Comparison of ENCODE assay signal across 13 cellular contexts in genomic region chr20:3925113-3925695, GRCh38. TPM values are rescaled to one million over a fixed set of nuclear protein-coding genes. Genes with fewer than 3 reads are reported as not detected.
DNase-seq lines count a peak whose midpoint lies in the region; ATAC-seq and FAIRE-seq lines count a peak whose summit lies in the region.
"Had no signal": no experiment of that assay in that cellular context is flagged by ENCODE, and none has a peak within 500 bp of the region (broad histone marks: within the 10 kb centered on the region; RNA-seq: fewer than 3 reads in every experiment).

No MANE protein-coding gene starts in this region.

- no peak for DNase-seq in activated naive CD4-positive, alpha-beta T cell treated with anti-CD3 and anti-CD28 coated beads for 36 hours
- DNase-seq in activated naive CD4-positive, alpha-beta T cell (lab: John Stamatoyannopoulos, UW) = no peak
- no peak for DNase-seq in T-cell
- DNase-seq in effector memory CD8-positive, alpha-beta T cell = no peak
- DNase-seq in stimulated activated effector memory CD8-positive, alpha-beta T cell treated with anti-CD3 and anti-CD28 coated beads, Interleukin-12 subunit alpha, Interleukin-12 subunit beta, amount 100 ng/mL, for 72 hours (ENCODE audit: low spot score in 2 of 2) = no peak
- DNase-seq in small intestine = no peak
- no peak for DNase-seq in NCI-H526 (lab: John Stamatoyannopoulos, UW)
- DNase-seq: activated CD4-positive, alpha-beta T cell treated with anti-CD3 and anti-CD28 coated beads for 1 hour; hypothalamus; left cardiac atrium; NCI-H2081 treated with DMSO at 0.1 percent for 48 hours; NCI-H748 treated with DMSO at 0.1 percent for 48 hours had no signal

- peaks cover 0 to 2% of the 10 kb centered on the region in 2 donors for H3K4me1 ChIP-seq in small intestine (ENCODE audit: control insufficient read depth in 2 of 2, insufficient read depth in 1 of 2, low read depth in 1 of 2, low read length in 1 of 2)

- WGBS in small intestine, 3 donors = 94 to 95% (median 94%) methylated on average over 10 to 11 of the region's 11 CpGs

- no peak for FAIRE-seq in small intestine (lab: Jason Lieb, UNC)

- peak overlapping the region; percentile 75 for H3K27ac Mint-ChIP-seq in activated naive CD4-positive, alpha-beta T cell treated with anti-CD3 and anti-CD28 coated beads for 36 hours
- peak overlapping the region; percentile 62 to 68 for H3K27ac Mint-ChIP-seq in T-cell
- peak overlapping the region; percentile 69 to 73 for H3K27ac Mint-ChIP-seq in effector memory CD8-positive, alpha-beta T cell
- H3K27ac Mint-ChIP-seq in stimulated activated effector memory CD8-positive, alpha-beta T cell treated with anti-CD3 and anti-CD28 coated beads, Interleukin-12 subunit alpha, Interleukin-12 subunit beta, amount 100 ng/mL, for 72 hours = peak overlapping the region; percentile 91

- POLR2A ChIA-PET in T-cell (lab: Charles Lee) = no interaction called here

- intact Hi-C loops in activated naive CD4-positive, alpha-beta T cell treated with anti-CD3 and anti-CD28 coated beads for 36 hours (cut with micrococcal nuclease) = loop anchor here (5.0 kb wide), 1 partner anchor 33 kb away; no protein-coding TSS in a partner anchor

- no peak for ATAC-seq in T-cell (replicated peaks in 1 of 4)
- no peak for ATAC-seq in effector memory CD8-positive, alpha-beta T cell (replicated peaks)
- no peak for ATAC-seq in stimulated activated effector memory CD8-positive, alpha-beta T cell treated with anti-CD3 and anti-CD28 coated beads, Interleukin-12 subunit alpha, Interleukin-12 subunit beta, amount 100 ng/mL, for 72 hours
- ATAC-seq in GM21515 (IDR thresholded peaks at IDR 0.05; ENCODE audit: unreplicated experiment) = no peak

- peaks cover 14 to 15% of the 10 kb centered on the region in 2 donors for H3K36me3 ChIP-seq in small intestine (ENCODE audit: control insufficient read depth in 2 of 2, insufficient read depth in 2 of 2, low read length in 2 of 2)

- peak overlapping the region; percentile 27 for H3K4me3 Mint-ChIP-seq in activated naive CD4-positive, alpha-beta T cell treated with anti-CD3 and anti-CD28 coated beads for 36 hours
- no peak overlapping the region for H3K4me3 Mint-ChIP-seq in T-cell
- H3K4me3 Mint-ChIP-seq in effector memory CD8-positive, alpha-beta T cell = no peak overlapping the region
- H3K4me3 Mint-ChIP-seq in stimulated activated effector memory CD8-positive, alpha-beta T cell treated with anti-CD3 and anti-CD28 coated beads, Interleukin-12 subunit alpha, Interleukin-12 subunit beta, amount 100 ng/mL, for 72 hours = no peak overlapping the region

- H3K9me3 Mint-ChIP-seq in activated naive CD4-positive, alpha-beta T cell treated with anti-CD3 and anti-CD28 coated beads for 36 hours = no peaks in the 10 kb centered on the region
- H3K9me3 Mint-ChIP-seq in T-cell = no peaks in the 10 kb centered on the region
- H3K9me3 Mint-ChIP-seq in effector memory CD8-positive, alpha-beta T cell = no peaks in the 10 kb centered on the region
- no peaks in the 10 kb centered on the region for H3K9me3 Mint-ChIP-seq in stimulated activated effector memory CD8-positive, alpha-beta T cell treated with anti-CD3 and anti-CD28 coated beads, Interleukin-12 subunit alpha, Interleukin-12 subunit beta, amount 100 ng/mL, for 72 hours

- no peak overlapping the region for H3K27ac ChIP-seq in small intestine (ENCODE audit: low read depth in 1 of 2, low read length in 1 of 2)

- H3K36me3 Mint-ChIP-seq in activated naive CD4-positive, alpha-beta T cell treated with anti-CD3 and anti-CD28 coated beads for 36 hours (ENCODE audit: low read depth) = peaks cover 18% of the 10 kb centered on the region
- peaks cover 16% of the 10 kb centered on the region for H3K36me3 Mint-ChIP-seq in T-cell
- H3K36me3 Mint-ChIP-seq in effector memory CD8-positive, alpha-beta T cell (ENCODE audit: insufficient read depth) = peaks cover 69% of the 10 kb centered on the region
- H3K36me3 Mint-ChIP-seq in stimulated activated effector memory CD8-positive, alpha-beta T cell treated with anti-CD3 and anti-CD28 coated beads, Interleukin-12 subunit alpha, Interleukin-12 subunit beta, amount 100 ng/mL, for 72 hours = peaks cover 99% of the 10 kb centered on the region

- H3K9me3 ChIP-seq in small intestine (ENCODE audit: control insufficient read depth, low read depth) = no peaks in the 10 kb centered on the region

- CTCF ChIA-PET in activated naive CD4-positive, alpha-beta T cell treated with anti-CD3 and anti-CD28 coated beads for 36 hours (lab: Charles Lee) = interaction anchor here (0.8 kb wide), 1 partner anchor 167 kb away, joined by 3 read pairs; no protein-coding TSS in a partner anchor
- CTCF ChIA-PET in T-cell (lab: Charles Lee) = no interaction called here

- H3K27me3 ChIP-seq in small intestine (ENCODE audit: control insufficient read depth in 2 of 2, insufficient read depth in 2 of 2, low read length in 2 of 2) = no peaks in the 10 kb centered on the region

- no peak overlapping the region for H3K4me3 ChIP-seq in small intestine (ENCODE audit: low read depth in 1 of 2, low read length in 2 of 2)

- no peaks in the 10 kb centered on the region for H3K27me3 Mint-ChIP-seq in activated naive CD4-positive, alpha-beta T cell treated with anti-CD3 and anti-CD28 coated beads for 36 hours (ENCODE audit: low read depth)
- no peaks in the 10 kb centered on the region for H3K27me3 Mint-ChIP-seq in T-cell
- H3K27me3 Mint-ChIP-seq in effector memory CD8-positive, alpha-beta T cell = no peaks in the 10 kb centered on the region

- H3K4me1 Mint-ChIP-seq in activated naive CD4-positive, alpha-beta T cell treated with anti-CD3 and anti-CD28 coated beads for 36 hours (ENCODE audit: low read depth) = peaks cover 44% of the 10 kb centered on the region
- H3K4me1 Mint-ChIP-seq in T-cell = peaks cover 41 to 57% (median 52%) of the 10 kb centered on the region in 3 donors
- peaks cover 34 to 38% of the 10 kb centered on the region in 2 donors for H3K4me1 Mint-ChIP-seq in effector memory CD8-positive, alpha-beta T cell (ENCODE audit: low read depth in 2 of 2)
- peaks cover 74% of the 10 kb centered on the region for H3K4me1 Mint-ChIP-seq in stimulated activated effector memory CD8-positive, alpha-beta T cell treated with anti-CD3 and anti-CD28 coated beads, Interleukin-12 subunit alpha, Interleukin-12 subunit beta, amount 100 ng/mL, for 72 hours

RNA-seq across cellular contexts. Expression of gene PANK2, which starts 36.0 kb away (rescaled TPM):
- total RNA-seq in activated naive CD4-positive, alpha-beta T cell treated with anti-CD3 and anti-CD28 coated beads for 36 hours = 10 to 100 TPM; 39.8 to 44.7 TPM
- total RNA-seq in T-cell = 10 to 100 TPM; 45.0 to 67.0 (median 63.6) TPM
- 10 to 100 TPM; 18.9 to 35.1 (median 24.2) TPM for polyA plus RNA-seq in small intestine
